In genomic region chr2:237998530-237998929, GRCh38 we compare ENCODE assay signal across 10 cellular contexts. TPM values are rescaled to one million over a fixed set of nuclear protein-coding genes. Genes with fewer than 3 reads are reported as not detected.
DNase-seq lines count a peak whose midpoint lies in the region; ATAC-seq, FAIRE-seq and TF ChIP-seq lines count a peak whose summit lies in the region.
"Had no signal": no experiment of that assay in that cellular context is flagged by ENCODE, and none has a peak within 500 bp of the region (broad histone marks: within the 10 kb centered on the region; RNA-seq: fewer than 3 reads in every experiment).

No MANE protein-coding gene starts in this region.

- ATAC-seq in HG03175 (IDR thresholded peaks at IDR 0.05; ENCODE audit: unreplicated experiment) (peak; percentile 96), Right ventricle myocardium inferior (no peak), upper lobe of right lung (no peak)
- ATAC-seq in activated naive CD8-positive, alpha-beta T cell treated with anti-CD3 and anti-CD28 coated beads, Interleukin-2, amount 50 U/mL, for 24 hours, result peak; percentile 87
- ATAC-seq: Panc1 had no signal

- no peaks in the 10 kb centered on the region for H3K27me3 ChIP-seq in upper lobe of right lung

- H3K4me1 ChIP-seq in upper lobe of right lung, result peaks cover 8% of the 10 kb centered on the region

- H3K9me3 Mint-ChIP-seq in activated naive CD8-positive, alpha-beta T cell treated with anti-CD3 and anti-CD28 coated beads, Interleukin-2, amount 50 U/mL, for 24 hours, result peaks cover 5% of the 10 kb centered on the region

- peak; percentile 37 for DNase-seq in stimulated activated CD4-positive, alpha-beta T cell treated with anti-CD3 and anti-CD28 coated beads, Interleukin-15, amount 100 ng/mL, for 24 hours
- no peak for DNase-seq in stimulated activated CD4-positive, alpha-beta T cell treated with anti-CD3 and anti-CD28 coated beads, Interleukin-2, amount 100 ng/mL, for 48 hours
- no peak for DNase-seq in activated naive CD8-positive, alpha-beta T cell treated with anti-CD3 and anti-CD28 coated beads, Interleukin-2, amount 50 U/mL, for 24 hours
- DNase-seq in frontal cortex (ENCODE audit: low spot score in 2 of 2) (no peak), Right ventricle myocardium inferior (ENCODE audit: missing footprints) (no peak), NCI-H510A treated with DMSO at 0.1 percent for 48 hours (lab: John Stamatoyannopoulos, UW) (no peak), upper lobe of right lung (no peak)

- no peak overlapping the region for H3K27ac ChIP-seq in upper lobe of right lung
- H3K27ac ChIP-seq: C4-2B had no signal

- H3K4me3 Mint-ChIP-seq in activated naive CD8-positive, alpha-beta T cell treated with anti-CD3 and anti-CD28 coated beads, Interleukin-2, amount 50 U/mL, for 24 hours, result peak overlapping the region; percentile 56

- no peak for TF ChIP-seq CTCF in upper lobe of right lung (IDR thresholded peaks at IDR 0.05)

- H3K27ac Mint-ChIP-seq in activated naive CD8-positive, alpha-beta T cell treated with anti-CD3 and anti-CD28 coated beads, Interleukin-2, amount 50 U/mL, for 24 hours, result peak overlapping the region; percentile 96

- peaks cover 15% of the 10 kb centered on the region for H3K36me3 ChIP-seq in upper lobe of right lung

- peaks cover 64% of the 10 kb centered on the region for H3K36me3 Mint-ChIP-seq in activated naive CD8-positive, alpha-beta T cell treated with anti-CD3 and anti-CD28 coated beads, Interleukin-2, amount 50 U/mL, for 24 hours (ENCODE audit: low read depth)

- peaks cover 77% of the 10 kb centered on the region for H3K4me1 Mint-ChIP-seq in activated naive CD8-positive, alpha-beta T cell treated with anti-CD3 and anti-CD28 coated beads, Interleukin-2, amount 50 U/mL, for 24 hours

- intact Hi-C loops in Right ventricle myocardium inferior (cut with DNase I) (no loop called here), upper lobe of right lung (cut with DNase I) (no loop called here)

- H3K4me3 ChIP-seq in upper lobe of right lung, result no peak overlapping the region

- no peak for FAIRE-seq in frontal cortex (lab: Jason Lieb, UNC)

- H3K9me3 ChIP-seq in upper lobe of right lung, result no peaks in the 10 kb centered on the region

- H3K27me3 Mint-ChIP-seq in activated naive CD8-positive, alpha-beta T cell treated with anti-CD3 and anti-CD28 coated beads, Interleukin-2, amount 50 U/mL, for 24 hours, result no peaks in the 10 kb centered on the region

RNA-seq across cellular contexts. Expression of gene UBE2F, which starts 31.7 kb away (rescaled TPM):
- 27.7 TPM for total RNA-seq in frontal cortex
- total RNA-seq in Right ventricle myocardium inferior, result 73.3 TPM
- 51.4 TPM for total RNA-seq in upper lobe of right lung

Comparison
In these comparisons a context has a peak if more than half of its experiments do, and no peak if none do; other contexts are left out.
1. ATAC-seq: peak in HG03175 (single experiment) and activated naive CD8-positive, alpha-beta T cell treated with anti-CD3 and anti-CD28 coated beads, Interleukin-2, amount 50 U/mL, for 24 hours (single experiment); none in Right ventricle myocardium inferior (single experiment) and upper lobe of right lung (single experiment).